Comparison of ENCODE assay signal across 8 cellular contexts in the genomic region with DNA sequence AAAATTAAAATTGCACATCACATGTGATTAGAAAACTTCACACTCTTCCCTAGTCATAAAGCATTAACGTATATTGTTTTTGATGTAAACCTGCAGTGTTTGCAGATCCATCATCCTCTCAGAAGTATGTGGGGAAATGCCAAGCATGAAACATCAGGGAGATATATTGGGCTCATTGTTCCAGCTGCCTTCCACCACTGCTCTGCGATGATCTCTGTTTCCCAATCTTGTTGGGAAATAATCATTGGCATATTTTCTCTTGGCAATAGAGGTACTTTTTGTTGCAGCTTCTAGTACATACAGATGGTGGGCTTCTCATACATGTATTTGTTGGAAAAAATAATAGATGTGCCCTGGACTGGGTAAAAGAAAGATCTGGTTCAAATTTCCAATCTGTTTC.
"Had no signal": no experiment of that assay in that cellular context is flagged by ENCODE, and none has a peak within 500 bp of the region (broad histone marks: within the 10 kb centered on the region; RNA-seq: fewer than 3 reads in every experiment).

No MANE protein-coding gene starts in this region.

- DNase-seq: GM23248, GOT3, H9, HCEC 1CT, KBM-7 had no signal

- H3K9ac ChIP-seq: GM23248 had no signal

- H2AFZ ChIP-seq: GM23248 had no signal

- H3K4me3 ChIP-seq: GM23248 had no signal

- ATAC-seq: HepG2 had no signal

- FAIRE-seq: H54, HepG2 had no signal

- H3K27ac ChIP-seq: GM23248, HL-60 had no signal
